Comparison of ENCODE assay signal across 28 cellular contexts in genomic region chr1:67937651-67938050, GRCh38.
DNase-seq lines count a peak whose midpoint lies in the region; TF ChIP-seq lines count a peak whose summit lies in the region.
"Had no signal": no experiment of that assay in that cellular context is flagged by ENCODE, and none has a peak within 500 bp of the region (broad histone marks: within the 10 kb centered on the region; RNA-seq: fewer than 3 reads in every experiment).

No MANE protein-coding gene starts in this region.

- intact Hi-C loops in esophagus squamous epithelium (cut with DNase I), result no loop called here

- TF ChIP-seq POLR2A in esophagus squamous epithelium (IDR thresholded peaks at IDR 0.05), result no peak

- DNase-seq in Daoy (ENCODE audit: low read depth) (peak; percentile 27), MG63 (peak; percentile 24), fibroblast of lung (ENCODE audit: low read depth in 2 of 2) (peak in 1 of 2 donors; percentile 66), neural progenitor cell (ENCODE audit: low spot score) (peak; percentile 15), esophagus squamous epithelium (lab: John Stamatoyannopoulos, UW) (no peak), hepatocyte (ENCODE audit: low spot score) (no peak), NCI-H2081 (lab: John Stamatoyannopoulos, UW) (no peak), HuH-7.5 (ENCODE audit: low spot score) (no peak)
- DNase-seq: activated naive CD4-positive, alpha-beta T cell treated with Interleukin-2 at 50 U/mL for 16 hours; activated T-cell treated with anti-CD3 and anti-CD28 coated beads, Interleukin-2, amount 50 U/mL, for 48 hours; BE2C; foreskin melanocyte; immature natural killer cell; NCI-H1105; NCI-H2029; NCI-H226; NCI-H774; psoas muscle; spleen; stimulated activated CD4-positive, alpha-beta T cell treated with anti-CD3 and anti-CD28 coated beads, Interleukin-4, amount 100 ng/mL, for 1 hour had no signal

- no peaks in the 10 kb centered on the region for H3K9me2 ChIP-seq in hepatocyte (replicated peaks; ENCODE audit: insufficient read depth)

- H3K27me3 Mint-ChIP-seq in neural progenitor cell (ENCODE audit: insufficient read depth, low read depth), result peaks cover 3% of the 10 kb centered on the region

- H3K4me3 Mint-ChIP-seq in neural progenitor cell, result no peak overlapping the region
- H3K4me3 Mint-ChIP-seq: central memory CD8-positive, alpha-beta T cell; immature natural killer cell; neural crest cell; stimulated activated memory B cell treated with anti-CD40 and anti-IgM and Interleukin-4, amounts not matched to agents 10 μg/mL and 1 μg/mL and 100 μg/mL, for 72 hours; T-helper 1 cell treated with Interleukin-12 subunit alpha and Interleukin-12 subunit beta and Interleukin-4 antibody, amounts not matched to agents 30 μg/mL and 1 μg/mL, for 36 hours had no signal

- H3K4me1 ChIP-seq in fibroblast of lung (ENCODE audit: control insufficient read depth, extremely low read depth, insufficient read depth, low read length), result peaks cover 4% of the 10 kb centered on the region
- H3K4me1 ChIP-seq in neural progenitor cell, result peaks cover 20% of the 10 kb centered on the region
- H3K4me1 ChIP-seq in esophagus squamous epithelium, result no peaks in the 10 kb centered on the region
- no peaks in the 10 kb centered on the region for H3K4me1 ChIP-seq in hepatocyte (ENCODE audit: insufficient read depth)
- H3K4me1 ChIP-seq: BE2C, HAP-1, psoas muscle, suprapubic skin had no signal

- no peak overlapping the region for H3K9ac ChIP-seq in fibroblast of lung (ENCODE audit: insufficient read depth, low read length)
- no peak overlapping the region for H3K9ac ChIP-seq in neural progenitor cell

- 34 to 51% methylated on average over 7 to 9 of the region's 9 CpGs for WGBS in esophagus squamous epithelium, 2 donors
- 56% methylated on average over 9 of the region's 9 CpGs for WGBS in hepatocyte (ENCODE audit: low lambda C conversion rate, missing lambda C conversion rate)

- H3K9me3 ChIP-seq in MG63, result no peaks in the 10 kb centered on the region
- no peaks in the 10 kb centered on the region for H3K9me3 ChIP-seq in fibroblast of lung (ENCODE audit: control insufficient read depth, insufficient read depth, low read depth, low read length)
- no peaks in the 10 kb centered on the region for H3K9me3 ChIP-seq in neural progenitor cell (ENCODE audit: low read depth)
- no peaks in the 10 kb centered on the region for H3K9me3 ChIP-seq in esophagus squamous epithelium
- H3K9me3 ChIP-seq in hepatocyte (ENCODE audit: low read depth), result no peaks in the 10 kb centered on the region
- H3K9me3 ChIP-seq: BE2C, HAP-1, psoas muscle, spleen, suprapubic skin had no signal

- H3K27me3 ChIP-seq in MG63 (no peaks in the 10 kb centered on the region), fibroblast of lung (ENCODE audit: control insufficient read depth, insufficient read depth, low read length) (no peaks in the 10 kb centered on the region), neural progenitor cell (no peaks in the 10 kb centered on the region), esophagus squamous epithelium (peaks cover 0 to 33% (median 0%) of the 10 kb centered on the region in 4 donors), hepatocyte (no peaks in the 10 kb centered on the region)
- H3K27me3 ChIP-seq: BE2C, spleen, suprapubic skin had no signal

- no peaks in the 10 kb centered on the region for H4K20me1 ChIP-seq in fibroblast of lung (ENCODE audit: control insufficient read depth, extremely low read depth, insufficient read depth, low read length)
- H4K20me1 ChIP-seq in neural progenitor cell (ENCODE audit: low read depth), result no peaks in the 10 kb centered on the region
- no peaks in the 10 kb centered on the region for H4K20me1 ChIP-seq in hepatocyte (ENCODE audit: insufficient read depth, poor library complexity, severe bottlenecking)

- TF ChIP-seq CTCF in fibroblast of lung (conservative IDR thresholded peaks at IDR 0.05 in 1 of 2, IDR thresholded peaks at IDR 0.05 in 1 of 2; ENCODE audit: low read depth in 1 of 2, low read length in 2 of 2) (no peak), neural progenitor cell (IDR thresholded peaks at IDR 0.05) (no peak), esophagus squamous epithelium (IDR thresholded peaks at IDR 0.05) (no peak), hepatocyte (IDR thresholded peaks at IDR 0.05; ENCODE audit: poor library complexity) (no peak)

- H3K9me3 Mint-ChIP-seq in neural progenitor cell, result no peaks in the 10 kb centered on the region
- H3K9me3 Mint-ChIP-seq: central memory CD8-positive, alpha-beta T cell; neural crest cell; stimulated activated memory B cell treated with anti-CD40 and anti-IgM and Interleukin-4, amounts not matched to agents 10 μg/mL and 1 μg/mL and 100 μg/mL, for 72 hours; T-helper 1 cell treated with Interleukin-12 subunit alpha and Interleukin-12 subunit beta and Interleukin-4 antibody, amounts not matched to agents 30 μg/mL and 1 μg/mL, for 36 hours had no signal

- no peaks in the 10 kb centered on the region for H3K36me3 Mint-ChIP-seq in neural progenitor cell
- H3K36me3 Mint-ChIP-seq: immature natural killer cell; stimulated activated memory B cell treated with anti-CD40 and anti-IgM and Interleukin-4, amounts not matched to agents 10 μg/mL and 1 μg/mL and 100 μg/mL, for 72 hours had no signal

- no peaks in the 10 kb centered on the region for H3F3A ChIP-seq in neural progenitor cell (ENCODE audit: low read depth)

- H3K27ac Mint-ChIP-seq in neural progenitor cell, result peak overlapping the region; percentile 94
- H3K27ac Mint-ChIP-seq: immature natural killer cell; stimulated activated memory B cell treated with anti-CD40 and anti-IgM and Interleukin-4, amounts not matched to agents 10 μg/mL and 1 μg/mL and 100 μg/mL, for 72 hours; T-helper 1 cell treated with Interleukin-12 subunit alpha and Interleukin-12 subunit beta and Interleukin-4 antibody, amounts not matched to agents 30 μg/mL and 1 μg/mL, for 36 hours had no signal

- peaks cover 54% of the 10 kb centered on the region for H3K4me1 Mint-ChIP-seq in neural progenitor cell
- H3K4me1 Mint-ChIP-seq: central memory CD8-positive, alpha-beta T cell; immature natural killer cell; stimulated activated memory B cell treated with anti-CD40 and anti-IgM and Interleukin-4, amounts not matched to agents 10 μg/mL and 1 μg/mL and 100 μg/mL, for 72 hours had no signal

- no peak overlapping the region for H3K4me2 ChIP-seq in fibroblast of lung (ENCODE audit: extremely low read depth, insufficient read depth, low read length)
- H3K4me2 ChIP-seq in neural progenitor cell, result no peak overlapping the region
- no peak overlapping the region for H3K4me2 ChIP-seq in hepatocyte

- H3K27ac ChIP-seq in fibroblast of lung (ENCODE audit: insufficient read depth, low read length), result no peak overlapping the region
- no peak overlapping the region for H3K27ac ChIP-seq in neural progenitor cell
- H3K27ac ChIP-seq in esophagus squamous epithelium, result no peak overlapping the region
- H3K27ac ChIP-seq in hepatocyte, result no peak overlapping the region
- H3K27ac ChIP-seq: HL-60, psoas muscle, SK-N-MC, spleen, suprapubic skin had no signal

- H2AFZ ChIP-seq in fibroblast of lung (ENCODE audit: low read length) (peak overlapping the region; percentile 34), neural progenitor cell (replicated peaks) (no peak overlapping the region), hepatocyte (no peak overlapping the region)

- H3K79me2 ChIP-seq in fibroblast of lung (ENCODE audit: control insufficient read depth, insufficient read depth, low read length), result no peaks in the 10 kb centered on the region
- no peaks in the 10 kb centered on the region for H3K79me2 ChIP-seq in neural progenitor cell (ENCODE audit: low read depth)
- H3K79me2 ChIP-seq in hepatocyte, result no peaks in the 10 kb centered on the region

- H3K4me3 ChIP-seq in MG63 (no peak overlapping the region), fibroblast of lung (replicated peaks in 1 of 4; ENCODE audit: control extremely low read depth in 1 of 4, insufficient read depth in 1 of 4, low read depth in 3 of 4, low read length in 4 of 4) (no peak overlapping the region), neural progenitor cell (no peak overlapping the region), esophagus squamous epithelium (no peak overlapping the region), hepatocyte (no peak overlapping the region)
- H3K4me3 ChIP-seq: HAP-1, psoas muscle, SK-N-MC, spleen, suprapubic skin had no signal

- no peaks in the 10 kb centered on the region for H3K36me3 ChIP-seq in MG63
- no peaks in the 10 kb centered on the region for H3K36me3 ChIP-seq in fibroblast of lung (ENCODE audit: control insufficient read depth, insufficient read depth, low read length)
- no peaks in the 10 kb centered on the region for H3K36me3 ChIP-seq in neural progenitor cell
- H3K36me3 ChIP-seq in esophagus squamous epithelium, result no peaks in the 10 kb centered on the region
- H3K36me3 ChIP-seq in hepatocyte (replicated peaks; ENCODE audit: insufficient read depth, low read depth), result no peaks in the 10 kb centered on the region
- H3K36me3 ChIP-seq: BE2C, HAP-1, spleen, suprapubic skin had no signal

Comparison
In these comparisons a context has a peak if more than half of its experiments do, and no peak if none do; other contexts are left out.
1. DNase-seq: peak in Daoy (single experiment), MG63 (single experiment) and neural progenitor cell (single experiment); none in esophagus squamous epithelium (single experiment), hepatocyte (single experiment), NCI-H2081 (0 of 2) and HuH-7.5 (single experiment).